1 cellular context compared by ENCODE assay signal in genomic region chr17:74873874-74874614, GRCh38.
TF ChIP-seq lines count a peak whose summit lies in the region.

No MANE protein-coding gene starts in this region.

TF ChIP-seq in endothelial cell of umbilical vein, 7 proteins besides CTCF, POLR2A, EP300 and RAD21:
- TF ChIP-seq MAX (IDR thresholded peaks at IDR 0.05; ENCODE audit: insufficient read depth, insufficient read length): no peak
- no peak for TF ChIP-seq EZH2 (IDR thresholded peaks at IDR 0.05; ENCODE audit: borderline replicate concordance, low read depth, low read length, severe bottlenecking)
- TF ChIP-seq MYC (IDR thresholded peaks at IDR 0.05; ENCODE audit: low read depth, low read length): no peak
- no peak for TF ChIP-seq JUN (IDR thresholded peaks at IDR 0.05; ENCODE audit: borderline replicate concordance, insufficient read depth, insufficient read length, low read depth)
- no peak for TF ChIP-seq GATA2 (IDR thresholded peaks at IDR 0.05; ENCODE audit: insufficient read depth, insufficient read length, low read depth, low read length)
- no peak for TF ChIP-seq FOS (IDR thresholded peaks at IDR 0.05; ENCODE audit: borderline replicate concordance, insufficient read depth, low read length)
- no peak for TF ChIP-seq POLR2AphosphoS5 (IDR thresholded peaks at IDR 0.05; ENCODE audit: insufficient read depth, low read depth, low read length)
